In the genomic region with DNA sequence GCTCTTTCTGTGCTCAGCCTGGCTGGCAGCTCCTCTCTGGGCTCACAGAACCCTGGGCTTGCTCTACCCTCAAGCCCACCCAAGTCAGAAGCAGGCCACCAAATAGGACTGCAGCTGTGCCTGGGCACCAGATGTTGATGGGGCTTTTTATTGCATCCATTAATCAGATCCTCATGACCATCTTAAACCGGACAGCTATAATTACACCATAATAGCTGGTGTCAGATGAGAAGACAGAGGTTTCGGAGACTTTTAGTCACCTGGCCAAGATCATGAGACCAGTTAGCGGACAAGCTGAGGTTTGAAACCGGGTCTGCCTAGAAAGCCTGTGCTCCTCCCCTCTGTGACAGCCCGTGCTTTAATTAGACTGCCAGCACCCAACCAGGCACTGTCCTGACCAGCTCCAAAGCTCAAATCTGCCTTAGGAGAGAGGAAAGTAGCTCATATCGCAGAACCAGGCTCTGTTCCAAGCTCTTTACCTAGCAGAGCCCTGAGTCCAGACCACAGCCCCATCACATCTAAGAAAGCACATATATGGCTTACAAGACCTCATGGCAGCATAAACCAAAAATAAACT, we compare ENCODE assay signal across 28 cellular contexts.
DNase-seq lines count a peak whose midpoint lies in the region; ATAC-seq and TF ChIP-seq lines count a peak whose summit lies in the region.
"Had no signal": no experiment of that assay in that cellular context is flagged by ENCODE, and none has a peak within 500 bp of the region (broad histone marks: within the 10 kb centered on the region; RNA-seq: fewer than 3 reads in every experiment).

No MANE protein-coding gene starts in this region.

- H3K27ac Mint-ChIP-seq in stimulated activated effector memory CD8-positive, alpha-beta T cell treated with anti-CD3 and anti-CD28 coated beads, Interleukin-12 subunit alpha, Interleukin-12 subunit beta, amount 100 ng/mL, for 72 hours: peak overlapping the region; percentile 26
- H3K27ac Mint-ChIP-seq in HFFc6: no peak overlapping the region
- H3K27ac Mint-ChIP-seq: GM23338 had no signal

- no peak for ATAC-seq in left lobe of liver
- ATAC-seq in stimulated activated effector memory CD8-positive, alpha-beta T cell treated with anti-CD3 and anti-CD28 coated beads, Interleukin-12 subunit alpha, Interleukin-12 subunit beta, amount 100 ng/mL, for 72 hours: no peak
- ATAC-seq: GM12878, Right ventricle myocardium inferior had no signal

- H3K27me3 ChIP-seq in WERI-Rb-1 (ENCODE audit: insufficient read depth, low read depth, severe bottlenecking): no peaks in the 10 kb centered on the region

- no peak for TF ChIP-seq CTCF in WERI-Rb-1 (IDR thresholded peaks at IDR 0.05; ENCODE audit: low read depth, low read length)
- no peak for TF ChIP-seq CTCF in HFFc6 (IDR thresholded peaks at IDR 0.05)

- peak; percentile 19 for DNase-seq in activated effector memory CD4-positive, alpha-beta T cell treated with anti-CD3 and anti-CD28 coated beads, Interleukin-2, amount 50 U/mL, for 16 hours
- no peak for DNase-seq in activated effector memory CD4-positive, alpha-beta T cell treated with Interleukin-2 at 50 U/mL for 16 hours
- DNase-seq in WERI-Rb-1 (no peak), left lobe of liver (ENCODE audit: low spot score) (peak; percentile 15), HFFc6 (no peak), ACHN (no peak)
- no peak for DNase-seq in stimulated activated effector memory CD8-positive, alpha-beta T cell treated with anti-CD3 and anti-CD28 coated beads, Interleukin-12 subunit alpha, Interleukin-12 subunit beta, amount 100 ng/mL, for 72 hours (ENCODE audit: low spot score in 2 of 2)
- no peak for DNase-seq in activated naive CD4-positive, alpha-beta T cell treated with anti-CD3 and anti-CD28 coated beads, Interleukin-2, amount 50 U/mL, for 16 hours
- DNase-seq: AML-193; C1 segment of cervical spinal cord; CD8-positive, alpha-beta memory T cell; DMS 273 treated with DMSO at 0.1 percent for 48 hours; DMS79; EL; GDM1; HCEC 1CT; NCI-H1048; NCI-H1694; NCI-H2081; NCI-H2227 treated with DMSO at 0.1 percent for 48 hours; NK-92 treated with Interleukin-12 subunit alpha and Interleukin-12 subunit beta, amount 100 ng/mL, for 24 hours; PC-9; SJCRH30 had no signal

- 0 out of 2 replicates have a peak overlapping the region, but pooled peaks have one; percentile 17 for H3K27ac ChIP-seq in WERI-Rb-1
- H3K27ac ChIP-seq: KMS-11, PC-9, SJCRH30 had no signal

- H3K9me3 ChIP-seq in WERI-Rb-1 (ENCODE audit: severe bottlenecking): no peaks in the 10 kb centered on the region
- H3K9me3 ChIP-seq: SJCRH30 had no signal

- H3K27me3 Mint-ChIP-seq in HFFc6 (ENCODE audit: insufficient read depth): peaks cover 2% of the 10 kb centered on the region; the same call in 1 of the 2 replicates

- H3K4me3 Mint-ChIP-seq in stimulated activated effector memory CD8-positive, alpha-beta T cell treated with anti-CD3 and anti-CD28 coated beads, Interleukin-12 subunit alpha, Interleukin-12 subunit beta, amount 100 ng/mL, for 72 hours: no peak overlapping the region
- no peak overlapping the region for H3K4me3 Mint-ChIP-seq in HFFc6
- H3K4me3 Mint-ChIP-seq: CD8-positive, alpha-beta memory T cell; GM23338; IgD-negative memory B cell had no signal

- H3K4me3 ChIP-seq in WERI-Rb-1 (ENCODE audit: low read depth, low read length): no peak overlapping the region
- H3K4me3 ChIP-seq: GM12878, GM23338, PC-9, SJCRH30 had no signal

- H3K36me3 ChIP-seq in WERI-Rb-1: peaks cover 3% of the 10 kb centered on the region; the same call in 1 of the 2 replicates
- H3K36me3 ChIP-seq: SJCRH30 had no signal

- peaks cover 8% of the 10 kb centered on the region for H3K4me1 Mint-ChIP-seq in stimulated activated effector memory CD8-positive, alpha-beta T cell treated with anti-CD3 and anti-CD28 coated beads, Interleukin-12 subunit alpha, Interleukin-12 subunit beta, amount 100 ng/mL, for 72 hours
- no peaks in the 10 kb centered on the region for H3K4me1 Mint-ChIP-seq in HFFc6 (ENCODE audit: low read depth)
- H3K4me1 Mint-ChIP-seq: IgD-negative memory B cell had no signal

- H3K9me3 Mint-ChIP-seq in stimulated activated effector memory CD8-positive, alpha-beta T cell treated with anti-CD3 and anti-CD28 coated beads, Interleukin-12 subunit alpha, Interleukin-12 subunit beta, amount 100 ng/mL, for 72 hours: no peaks in the 10 kb centered on the region
- peaks cover 50% of the 10 kb centered on the region for H3K9me3 Mint-ChIP-seq in HFFc6
- H3K9me3 Mint-ChIP-seq: CD8-positive, alpha-beta memory T cell; GM23338 had no signal

- H3K36me3 Mint-ChIP-seq in stimulated activated effector memory CD8-positive, alpha-beta T cell treated with anti-CD3 and anti-CD28 coated beads, Interleukin-12 subunit alpha, Interleukin-12 subunit beta, amount 100 ng/mL, for 72 hours: peaks cover 52% of the 10 kb centered on the region
- H3K36me3 Mint-ChIP-seq in HFFc6 (ENCODE audit: low read depth): peaks cover 4% of the 10 kb centered on the region

- in situ Hi-C loops in ACHN (cut with HindIII; ENCODE audit: low pct_ligation_motif_present, low pct_unique_long_range_greater_than_20kb, low sequenced_read_pairs): no loop called here

Comparison
In these comparisons a context has a peak if more than half of its experiments do, and no peak if none do; other contexts are left out.
1. DNase-seq: peak in activated effector memory CD4-positive, alpha-beta T cell treated with anti-CD3 and anti-CD28 coated beads, Interleukin-2, amount 50 U/mL, for 16 hours (single experiment) and left lobe of liver (single experiment); none in activated effector memory CD4-positive, alpha-beta T cell treated with Interleukin-2 at 50 U/mL for 16 hours (single experiment), WERI-Rb-1 (single experiment), stimulated activated effector memory CD8-positive, alpha-beta T cell treated with anti-CD3 and anti-CD28 coated beads, Interleukin-12 subunit alpha, Interleukin-12 subunit beta, amount 100 ng/mL, for 72 hours (0 of 2), HFFc6 (single experiment), ACHN (single experiment) and activated naive CD4-positive, alpha-beta T cell treated with anti-CD3 and anti-CD28 coated beads, Interleukin-2, amount 50 U/mL, for 16 hours (single experiment).